In genomic region chr20:41631826-41632225, GRCh38 we compare ENCODE assay signal across 13 cellular contexts. TPM values are rescaled to one million over a fixed set of nuclear protein-coding genes. Genes with fewer than 3 reads are reported as not detected.
A peak's percentile ranks its signal among the peaks of the same experiment; 100 is the strongest.
DNase-seq lines count a peak whose midpoint lies in the region; ATAC-seq lines count a peak whose summit lies in the region.
"Had no signal": no experiment of that assay in that cellular context is flagged by ENCODE, and none has a peak within 500 bp of the region (broad histone marks: within the 10 kb centered on the region; RNA-seq: fewer than 3 reads in every experiment).

No MANE protein-coding gene starts in this region.

- ATAC-seq in GM18517 (IDR thresholded peaks at IDR 0.05; ENCODE audit: unreplicated experiment): no peak
- ATAC-seq: activated naive CD4-positive, alpha-beta T cell treated with anti-CD3 and anti-CD28 coated beads, Interleukin-2, amount 50 U/mL, for 72 hours had no signal

- intact Hi-C loops in posterior cingulate gyrus (cut with DNase I): no loop called here

- DNase-seq in Daoy (ENCODE audit: low read depth) (peak; percentile 86), MV-4-11 (lab: John Stamatoyannopoulos, UW) (peak; percentile 19), fibroblast of peridontal ligament (ENCODE audit: extremely low read depth) (peak; percentile 88), posterior cingulate gyrus (peak in 8 of 10 donors; percentile 17 to 91 (median 57)), NCI-H1694 (lab: John Stamatoyannopoulos, UW) (no peak), NCI-H187 treated with DMSO at 0.1 percent for 48 hours (lab: John Stamatoyannopoulos, UW) (no peak)
- DNase-seq in activated CD8-positive, alpha-beta memory T cell treated with anti-CD3 and anti-CD28 coated beads, Interleukin-2, amount 50 U/mL, for 4 hours: no peak
- DNase-seq: colonic mucosa; esophagus squamous epithelium; NK-92 treated with Interleukin-12 subunit alpha and Interleukin-12 subunit beta, amount 100 ng/mL, for 24 hours; SK-N-SH had no signal

RNA-seq across cellular contexts. Expression of gene CHD6, which starts 13.6 kb away (rescaled TPM):
- 9.8 and 11.4 TPM in 2 replicates for total RNA-seq in Daoy (2014; rRNA removed; shearing (Covaris generic))

Comparison
In these comparisons a context has a peak if more than half of its experiments do, and no peak if none do; other contexts are left out.
1. DNase-seq: peak in Daoy (single experiment), MV-4-11 (single experiment), fibroblast of peridontal ligament (single experiment) and posterior cingulate gyrus (8 of 10); none in activated CD8-positive, alpha-beta memory T cell treated with anti-CD3 and anti-CD28 coated beads, Interleukin-2, amount 50 U/mL, for 4 hours (single experiment), NCI-H1694 (single experiment) and NCI-H187 treated with DMSO at 0.1 percent for 48 hours (single experiment).